ENCODE assay signal across 1 cellular context in the genomic region with DNA sequence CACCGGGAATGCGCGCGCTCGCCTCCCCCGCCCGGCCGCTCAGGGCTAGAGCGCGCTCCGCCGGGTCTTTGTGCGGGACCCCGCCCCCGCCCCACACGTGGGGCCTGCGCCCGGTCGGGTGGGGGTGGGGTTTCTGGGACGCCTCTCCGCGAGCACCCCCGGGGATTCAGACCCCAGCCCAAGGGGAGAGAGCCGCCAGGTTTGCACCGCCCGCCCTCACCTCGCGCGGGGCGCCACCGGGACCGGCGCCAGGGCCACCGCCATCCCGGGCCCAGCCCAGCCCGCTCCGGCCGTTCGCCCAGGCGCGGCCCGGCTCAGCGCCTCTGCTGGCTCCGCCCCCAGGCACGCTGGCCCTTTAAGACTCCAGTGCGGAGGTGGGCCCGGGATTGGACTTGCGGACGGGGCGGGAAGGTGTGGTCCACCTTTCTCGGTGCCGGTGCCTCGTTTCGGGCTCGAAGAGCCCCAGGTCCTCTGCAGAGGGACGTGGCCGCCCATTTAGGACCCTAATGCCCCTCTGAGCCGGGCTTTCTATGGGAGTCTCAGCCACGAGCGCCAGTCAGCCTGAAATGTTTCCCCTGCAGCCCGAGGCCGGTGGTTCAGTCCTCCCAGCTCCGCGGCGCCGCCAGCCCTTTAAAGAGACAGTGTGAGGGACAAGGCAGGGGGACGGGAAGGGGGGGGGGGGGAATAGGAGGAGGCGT.
TF ChIP-seq lines count a peak whose summit lies in the region.

No MANE protein-coding gene starts in this region.

TF ChIP-seq in K562, 482 proteins besides CTCF, POLR2A, EP300 and RAD21 (continued from another document and continues in another):
- TF ChIP-seq, protein P1, sequence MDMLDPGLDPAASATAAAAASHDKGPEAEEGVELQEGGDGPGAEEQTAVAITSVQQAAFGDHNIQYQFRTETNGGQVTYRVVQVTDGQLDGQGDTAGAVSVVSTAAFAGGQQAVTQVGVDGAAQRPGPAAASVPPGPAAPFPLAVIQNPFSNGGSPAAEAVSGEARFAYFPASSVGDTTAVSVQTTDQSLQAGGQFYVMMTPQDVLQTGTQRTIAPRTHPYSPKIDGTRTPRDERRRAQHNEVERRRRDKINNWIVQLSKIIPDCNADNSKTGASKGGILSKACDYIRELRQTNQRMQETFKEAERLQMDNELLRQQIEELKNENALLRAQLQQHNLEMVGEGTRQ (CRISPR knock-in tag; IDR thresholded peaks at IDR 0.05): peak; percentile 68
- peak; percentile 80 for TF ChIP-seq MYC (IDR thresholded peaks at IDR 0.05; ENCODE audit: low read depth, low read length)
- no peak for TF ChIP-seq MYC (CRISPR knock-in tag; IDR thresholded peaks at IDR 0.05; ENCODE audit: borderline replicate concordance, low read depth)
- no peak for TF ChIP-seq U2AF1 (optimal IDR thresholded peaks at IDR 0.05; ENCODE audit: low read depth, low read length)
- peak; percentile 84 for TF ChIP-seq CXXC5 (CRISPR knock-in tag; IDR thresholded peaks at IDR 0.05)
- no peak for TF ChIP-seq ZNF217 (CRISPR knock-in tag; IDR thresholded peaks at IDR 0.05)
- TF ChIP-seq, protein P2, sequence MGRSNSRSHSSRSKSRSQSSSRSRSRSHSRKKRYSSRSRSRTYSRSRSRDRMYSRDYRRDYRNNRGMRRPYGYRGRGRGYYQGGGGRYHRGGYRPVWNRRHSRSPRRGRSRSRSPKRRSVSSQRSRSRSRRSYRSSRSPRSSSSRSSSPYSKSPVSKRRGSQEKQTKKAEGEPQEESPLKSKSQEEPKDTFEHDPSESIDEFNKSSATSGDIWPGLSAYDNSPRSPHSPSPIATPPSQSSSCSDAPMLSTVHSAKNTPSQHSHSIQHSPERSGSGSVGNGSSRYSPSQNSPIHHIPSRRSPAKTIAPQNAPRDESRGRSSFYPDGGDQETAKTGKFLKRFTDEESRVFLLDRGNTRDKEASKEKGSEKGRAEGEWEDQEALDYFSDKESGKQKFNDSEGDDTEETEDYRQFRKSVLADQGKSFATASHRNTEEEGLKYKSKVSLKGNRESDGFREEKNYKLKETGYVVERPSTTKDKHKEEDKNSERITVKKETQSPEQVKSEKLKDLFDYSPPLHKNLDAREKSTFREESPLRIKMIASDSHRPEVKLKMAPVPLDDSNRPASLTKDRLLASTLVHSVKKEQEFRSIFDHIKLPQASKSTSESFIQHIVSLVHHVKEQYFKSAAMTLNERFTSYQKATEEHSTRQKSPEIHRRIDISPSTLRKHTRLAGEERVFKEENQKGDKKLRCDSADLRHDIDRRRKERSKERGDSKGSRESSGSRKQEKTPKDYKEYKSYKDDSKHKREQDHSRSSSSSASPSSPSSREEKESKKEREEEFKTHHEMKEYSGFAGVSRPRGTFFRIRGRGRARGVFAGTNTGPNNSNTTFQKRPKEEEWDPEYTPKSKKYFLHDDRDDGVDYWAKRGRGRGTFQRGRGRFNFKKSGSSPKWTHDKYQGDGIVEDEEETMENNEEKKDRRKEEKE (IDR thresholded peaks at IDR 0.05; ENCODE audit: borderline replicate concordance in 1 of 2, control insufficient read depth in 1 of 2, low read depth in 2 of 2, low read length in 1 of 2): peak in 1 of 2 experiments; percentile 96; a peak in 2 of 4 replicates
- no peak for TF ChIP-seq ILF3 (IDR thresholded peaks at IDR 0.05; ENCODE audit: borderline replicate concordance)
- TF ChIP-seq ZKSCAN1 (IDR thresholded peaks at IDR 0.05; ENCODE audit: low read depth, low read length): no peak
- TF ChIP-seq, protein P3, sequence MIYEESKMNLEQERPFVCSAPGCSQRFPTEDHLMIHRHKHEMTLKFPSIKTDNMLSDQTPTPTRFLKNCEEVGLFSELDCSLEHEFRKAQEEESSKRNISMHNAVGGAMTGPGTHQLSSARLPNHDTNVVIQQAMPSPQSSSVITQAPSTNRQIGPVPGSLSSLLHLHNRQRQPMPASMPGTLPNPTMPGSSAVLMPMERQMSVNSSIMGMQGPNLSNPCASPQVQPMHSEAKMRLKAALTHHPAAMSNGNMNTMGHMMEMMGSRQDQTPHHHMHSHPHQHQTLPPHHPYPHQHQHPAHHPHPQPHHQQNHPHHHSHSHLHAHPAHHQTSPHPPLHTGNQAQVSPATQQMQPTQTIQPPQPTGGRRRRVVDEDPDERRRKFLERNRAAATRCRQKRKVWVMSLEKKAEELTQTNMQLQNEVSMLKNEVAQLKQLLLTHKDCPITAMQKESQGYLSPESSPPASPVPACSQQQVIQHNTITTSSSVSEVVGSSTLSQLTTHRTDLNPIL (CRISPR knock-in tag; IDR thresholded peaks at IDR 0.05): no peak
- TF ChIP-seq, protein P4, sequence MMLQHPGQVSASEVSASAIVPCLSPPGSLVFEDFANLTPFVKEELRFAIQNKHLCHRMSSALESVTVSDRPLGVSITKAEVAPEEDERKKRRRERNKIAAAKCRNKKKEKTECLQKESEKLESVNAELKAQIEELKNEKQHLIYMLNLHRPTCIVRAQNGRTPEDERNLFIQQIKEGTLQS (IDR thresholded peaks at IDR 0.05): peak; percentile 37; the same call in 1 of the 2 replicates
- TF ChIP-seq, protein P4 (CRISPR knock-in tag; conservative IDR thresholded peaks at IDR 0.05): no peak
- no peak for TF ChIP-seq TSC22D4 (tag; IDR thresholded peaks at IDR 0.05)
- no peak for TF ChIP-seq MYNN (IDR thresholded peaks at IDR 0.05)
- no peak for TF ChIP-seq MYNN (CRISPR knock-in tag; IDR thresholded peaks at IDR 0.05)
- no peak for TF ChIP-seq ZNF431 (CRISPR knock-in tag; IDR thresholded peaks at IDR 0.05)
- TF ChIP-seq, protein P5, sequence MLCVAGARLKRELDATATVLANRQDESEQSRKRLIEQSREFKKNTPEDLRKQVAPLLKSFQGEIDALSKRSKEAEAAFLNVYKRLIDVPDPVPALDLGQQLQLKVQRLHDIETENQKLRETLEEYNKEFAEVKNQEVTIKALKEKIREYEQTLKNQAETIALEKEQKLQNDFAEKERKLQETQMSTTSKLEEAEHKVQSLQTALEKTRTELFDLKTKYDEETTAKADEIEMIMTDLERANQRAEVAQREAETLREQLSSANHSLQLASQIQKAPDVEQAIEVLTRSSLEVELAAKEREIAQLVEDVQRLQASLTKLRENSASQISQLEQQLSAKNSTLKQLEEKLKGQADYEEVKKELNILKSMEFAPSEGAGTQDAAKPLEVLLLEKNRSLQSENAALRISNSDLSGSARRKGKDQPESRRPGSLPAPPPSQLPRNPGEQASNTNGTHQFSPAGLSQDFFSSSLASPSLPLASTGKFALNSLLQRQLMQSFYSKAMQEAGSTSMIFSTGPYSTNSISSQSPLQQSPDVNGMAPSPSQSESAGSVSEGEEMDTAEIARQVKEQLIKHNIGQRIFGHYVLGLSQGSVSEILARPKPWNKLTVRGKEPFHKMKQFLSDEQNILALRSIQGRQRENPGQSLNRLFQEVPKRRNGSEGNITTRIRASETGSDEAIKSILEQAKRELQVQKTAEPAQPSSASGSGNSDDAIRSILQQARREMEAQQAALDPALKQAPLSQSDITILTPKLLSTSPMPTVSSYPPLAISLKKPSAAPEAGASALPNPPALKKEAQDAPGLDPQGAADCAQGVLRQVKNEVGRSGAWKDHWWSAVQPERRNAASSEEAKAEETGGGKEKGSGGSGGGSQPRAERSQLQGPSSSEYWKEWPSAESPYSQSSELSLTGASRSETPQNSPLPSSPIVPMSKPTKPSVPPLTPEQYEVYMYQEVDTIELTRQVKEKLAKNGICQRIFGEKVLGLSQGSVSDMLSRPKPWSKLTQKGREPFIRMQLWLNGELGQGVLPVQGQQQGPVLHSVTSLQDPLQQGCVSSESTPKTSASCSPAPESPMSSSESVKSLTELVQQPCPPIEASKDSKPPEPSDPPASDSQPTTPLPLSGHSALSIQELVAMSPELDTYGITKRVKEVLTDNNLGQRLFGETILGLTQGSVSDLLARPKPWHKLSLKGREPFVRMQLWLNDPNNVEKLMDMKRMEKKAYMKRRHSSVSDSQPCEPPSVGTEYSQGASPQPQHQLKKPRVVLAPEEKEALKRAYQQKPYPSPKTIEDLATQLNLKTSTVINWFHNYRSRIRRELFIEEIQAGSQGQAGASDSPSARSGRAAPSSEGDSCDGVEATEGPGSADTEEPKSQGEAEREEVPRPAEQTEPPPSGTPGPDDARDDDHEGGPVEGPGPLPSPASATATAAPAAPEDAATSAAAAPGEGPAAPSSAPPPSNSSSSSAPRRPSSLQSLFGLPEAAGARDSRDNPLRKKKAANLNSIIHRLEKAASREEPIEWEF (CRISPR knock-in tag; IDR thresholded peaks at IDR 0.05): no peak
- TF ChIP-seq PTTG1 (tag; IDR thresholded peaks at IDR 0.05; ENCODE audit: low read depth): no peak
- TF ChIP-seq RCOR1 (IDR thresholded peaks at IDR 0.05; ENCODE audit: borderline replicate concordance in 1 of 2, low read depth in 2 of 2, low read length in 2 of 2): no peak
- TF ChIP-seq, protein P6, sequence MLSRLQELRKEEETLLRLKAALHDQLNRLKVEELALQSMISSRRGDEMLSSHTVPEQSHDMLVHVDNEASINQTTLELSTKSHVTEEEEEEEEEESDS (CRISPR knock-in tag; IDR thresholded peaks at IDR 0.05): no peak
- no peak for TF ChIP-seq PPARD (CRISPR knock-in tag; IDR thresholded peaks at IDR 0.05)
- no peak for TF ChIP-seq MTA2 (IDR thresholded peaks at IDR 0.05; ENCODE audit: low read depth)
- TF ChIP-seq RNF2 (IDR thresholded peaks at IDR 0.05): peak; percentile 89; the same call in 1 of the 2 replicates
- TF ChIP-seq, protein P7, sequence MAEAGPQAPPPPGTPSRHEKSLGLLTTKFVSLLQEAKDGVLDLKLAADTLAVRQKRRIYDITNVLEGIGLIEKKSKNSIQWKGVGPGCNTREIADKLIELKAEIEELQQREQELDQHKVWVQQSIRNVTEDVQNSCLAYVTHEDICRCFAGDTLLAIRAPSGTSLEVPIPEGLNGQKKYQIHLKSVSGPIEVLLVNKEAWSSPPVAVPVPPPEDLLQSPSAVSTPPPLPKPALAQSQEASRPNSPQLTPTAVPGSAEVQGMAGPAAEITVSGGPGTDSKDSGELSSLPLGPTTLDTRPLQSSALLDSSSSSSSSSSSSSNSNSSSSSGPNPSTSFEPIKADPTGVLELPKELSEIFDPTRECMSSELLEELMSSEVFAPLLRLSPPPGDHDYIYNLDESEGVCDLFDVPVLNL (CRISPR knock-in tag; IDR thresholded peaks at IDR 0.05; ENCODE audit: low read depth): no peak
- peak; percentile 70 to 73; a peak in 3 of 4 replicates for TF ChIP-seq NRF1 (conservative IDR thresholded peaks at IDR 0.05 in 1 of 2, IDR thresholded peaks at IDR 0.05 in 1 of 2)
- no peak for TF ChIP-seq POLR3A (IDR thresholded peaks at IDR 0.05; ENCODE audit: borderline replicate concordance, extremely low read depth, insufficient read depth, insufficient read length)
- TF ChIP-seq MAZ (CRISPR knock-in tag; conservative IDR thresholded peaks at IDR 0.05 in 1 of 2, IDR thresholded peaks at IDR 0.05 in 1 of 2): peak; percentile 80 to 91
- no peak for TF ChIP-seq ETV5 (CRISPR knock-in tag; IDR thresholded peaks at IDR 0.05; ENCODE audit: low read depth)
- TF ChIP-seq, protein P8, sequence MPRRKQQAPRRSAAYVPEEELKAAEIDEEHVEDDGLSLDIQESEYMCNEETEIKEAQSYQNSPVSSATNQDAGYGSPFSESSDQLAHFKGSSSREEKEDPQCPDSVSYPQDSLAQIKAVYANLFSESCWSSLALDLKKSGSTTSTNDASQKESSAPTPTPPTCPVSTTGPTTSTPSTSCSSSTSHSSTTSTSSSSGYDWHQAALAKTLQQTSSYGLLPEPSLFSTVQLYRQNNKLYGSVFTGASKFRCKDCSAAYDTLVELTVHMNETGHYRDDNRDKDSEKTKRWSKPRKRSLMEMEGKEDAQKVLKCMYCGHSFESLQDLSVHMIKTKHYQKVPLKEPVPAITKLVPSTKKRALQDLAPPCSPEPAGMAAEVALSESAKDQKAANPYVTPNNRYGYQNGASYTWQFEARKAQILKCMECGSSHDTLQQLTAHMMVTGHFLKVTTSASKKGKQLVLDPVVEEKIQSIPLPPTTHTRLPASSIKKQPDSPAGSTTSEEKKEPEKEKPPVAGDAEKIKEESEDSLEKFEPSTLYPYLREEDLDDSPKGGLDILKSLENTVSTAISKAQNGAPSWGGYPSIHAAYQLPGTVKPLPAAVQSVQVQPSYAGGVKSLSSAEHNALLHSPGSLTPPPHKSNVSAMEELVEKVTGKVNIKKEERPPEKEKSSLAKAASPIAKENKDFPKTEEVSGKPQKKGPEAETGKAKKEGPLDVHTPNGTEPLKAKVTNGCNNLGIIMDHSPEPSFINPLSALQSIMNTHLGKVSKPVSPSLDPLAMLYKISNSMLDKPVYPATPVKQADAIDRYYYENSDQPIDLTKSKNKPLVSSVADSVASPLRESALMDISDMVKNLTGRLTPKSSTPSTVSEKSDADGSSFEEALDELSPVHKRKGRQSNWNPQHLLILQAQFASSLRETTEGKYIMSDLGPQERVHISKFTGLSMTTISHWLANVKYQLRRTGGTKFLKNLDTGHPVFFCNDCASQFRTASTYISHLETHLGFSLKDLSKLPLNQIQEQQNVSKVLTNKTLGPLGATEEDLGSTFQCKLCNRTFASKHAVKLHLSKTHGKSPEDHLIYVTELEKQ (CRISPR knock-in tag; IDR thresholded peaks at IDR 0.05): no peak
- TF ChIP-seq PHF8 (IDR thresholded peaks at IDR 0.05; ENCODE audit: borderline replicate concordance, low read length): peak; percentile 66; the same call in 1 of the 2 replicates
- TF ChIP-seq KAT8 (IDR thresholded peaks at IDR 0.05; ENCODE audit: low read depth): no peak
- no peak for TF ChIP-seq ILK (tag; IDR thresholded peaks at IDR 0.05; ENCODE audit: borderline replicate concordance, low read depth)
- no peak for TF ChIP-seq SRSF9 (IDR thresholded peaks at IDR 0.05; ENCODE audit: borderline replicate concordance, low read depth, low read length)
- TF ChIP-seq, protein P9, sequence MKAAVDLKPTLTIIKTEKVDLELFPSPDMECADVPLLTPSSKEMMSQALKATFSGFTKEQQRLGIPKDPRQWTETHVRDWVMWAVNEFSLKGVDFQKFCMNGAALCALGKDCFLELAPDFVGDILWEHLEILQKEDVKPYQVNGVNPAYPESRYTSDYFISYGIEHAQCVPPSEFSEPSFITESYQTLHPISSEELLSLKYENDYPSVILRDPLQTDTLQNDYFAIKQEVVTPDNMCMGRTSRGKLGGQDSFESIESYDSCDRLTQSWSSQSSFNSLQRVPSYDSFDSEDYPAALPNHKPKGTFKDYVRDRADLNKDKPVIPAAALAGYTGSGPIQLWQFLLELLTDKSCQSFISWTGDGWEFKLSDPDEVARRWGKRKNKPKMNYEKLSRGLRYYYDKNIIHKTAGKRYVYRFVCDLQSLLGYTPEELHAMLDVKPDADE (conservative IDR thresholded peaks at IDR 0.05; ENCODE audit: control insufficient read depth, low read depth, low read length): peak; percentile 67; the same call in 1 of the 2 replicates
- TF ChIP-seq, protein P10, sequence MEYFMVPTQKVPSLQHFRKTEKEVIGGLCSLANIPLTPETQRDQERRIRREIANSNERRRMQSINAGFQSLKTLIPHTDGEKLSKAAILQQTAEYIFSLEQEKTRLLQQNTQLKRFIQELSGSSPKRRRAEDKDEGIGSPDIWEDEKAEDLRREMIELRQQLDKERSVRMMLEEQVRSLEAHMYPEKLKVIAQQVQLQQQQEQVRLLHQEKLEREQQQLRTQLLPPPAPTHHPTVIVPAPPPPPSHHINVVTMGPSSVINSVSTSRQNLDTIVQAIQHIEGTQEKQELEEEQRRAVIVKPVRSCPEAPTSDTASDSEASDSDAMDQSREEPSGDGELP (CRISPR knock-in tag; IDR thresholded peaks at IDR 0.05; ENCODE audit: borderline replicate concordance): 0 out of 2 replicates have a peak, but pooled peaks have one; percentile 29
- no peak for TF ChIP-seq ZBTB8A (IDR thresholded peaks at IDR 0.05; ENCODE audit: partially characterized antibody)
- TF ChIP-seq ZNF146 (CRISPR knock-in tag; IDR thresholded peaks at IDR 0.05; ENCODE audit: unreplicated experiment): no peak
- TF ChIP-seq SREBF1 (IDR thresholded peaks at IDR 0.05; ENCODE audit: borderline replicate concordance, low read depth, low read length): 0 out of 2 replicates have a peak, but pooled peaks have one; percentile 51
- TF ChIP-seq KDM1A (IDR thresholded peaks at IDR 0.05): no peak
- TF ChIP-seq STAT5B (CRISPR knock-in tag; IDR thresholded peaks at IDR 0.05): no peak
- TF ChIP-seq HLTF (IDR thresholded peaks at IDR 0.05): no peak
